Comparison of ENCODE assay signal across 19 cellular contexts in genomic region chr19:42710986-42711385, GRCh38. TPM values are rescaled to one million over a fixed set of nuclear protein-coding genes. Genes with fewer than 3 reads are reported as not detected.
"Had no signal": no experiment of that assay in that cellular context is flagged by ENCODE, and none has a peak within 500 bp of the region (broad histone marks: within the 10 kb centered on the region; RNA-seq: fewer than 3 reads in every experiment).

No MANE protein-coding gene starts in this region.

RNA-seq across cellular contexts. Expression of gene PSG3, which starts 29.3 kb away (rescaled TPM):
- total RNA-seq: natural killer cell, occipital lobe, osteoblast, ovary, progenitor cell of endocrine pancreas, psoas muscle, right cardiac atrium, right lobe of liver, sigmoid colon, smooth muscle cell, spleen, suprapubic skin, transverse colon, upper lobe of left lung, ureter, vagina had no signal
- polyA plus RNA-seq: naive thymus-derived CD4-positive, alpha-beta T cell; neural cell; psoas muscle; right cardiac atrium; sigmoid colon; smooth muscle cell; spleen had no signal

RNA-seq across cellular contexts. Expression of gene PSG8, which starts 54.5 kb away (rescaled TPM):
- total RNA-seq: naive thymus-derived CD4-positive, alpha-beta T cell; natural killer cell; occipital lobe; osteoblast; ovary; progenitor cell of endocrine pancreas; psoas muscle; right cardiac atrium; right lobe of liver; sigmoid colon; smooth muscle cell; spleen; suprapubic skin; testis; transverse colon; upper lobe of left lung; ureter; vagina had no signal
- polyA plus RNA-seq: naive thymus-derived CD4-positive, alpha-beta T cell; neural cell; ovary; psoas muscle; right cardiac atrium; sigmoid colon; smooth muscle cell; spleen had no signal
